Comparison of ENCODE assay signal across 25 cellular contexts in the genomic region with DNA sequence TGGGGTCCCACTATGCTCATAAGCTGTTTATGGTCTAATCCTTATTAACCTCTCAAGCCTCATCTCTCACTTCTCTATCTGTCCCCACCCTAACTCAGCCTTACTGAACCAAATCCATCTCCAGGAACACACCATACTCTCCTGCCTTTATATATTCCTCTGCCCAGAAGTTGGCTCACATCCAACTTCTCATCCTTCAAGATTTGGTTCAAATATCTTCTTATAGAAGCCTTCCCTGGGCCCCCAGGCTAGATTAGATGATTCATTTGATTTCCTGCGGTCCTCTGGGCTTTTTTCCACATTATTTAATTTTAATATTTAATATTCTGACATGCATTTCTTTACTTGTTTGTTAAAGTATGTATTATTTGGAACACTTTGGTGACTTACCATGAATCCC. TPM values are rescaled to one million over a fixed set of nuclear protein-coding genes. Genes with fewer than 3 reads are reported as not detected.
"Had no signal": no experiment of that assay in that cellular context is flagged by ENCODE, and none has a peak within 500 bp of the region (broad histone marks: within the 10 kb centered on the region; RNA-seq: fewer than 3 reads in every experiment).

No MANE protein-coding gene starts in this region.

- ATAC-seq: activated naive CD4-positive, alpha-beta T cell treated with anti-CD3 and anti-CD28 coated beads, Interleukin-2, amount 50 U/mL, for 72 hours; activated T-cell treated with anti-CD3 and anti-CD28 coated beads, Interleukin-2, amount 50 U/mL, for 4 hours had no signal

- H3K4me1 Mint-ChIP-seq: activated CD4-positive, alpha-beta T cell treated with anti-CD3 and anti-CD28 coated beads, Interleukin-2, amount 10 ng/mL, durations not matched to agents 7 days and 5 days had no signal

- H3K9me3 Mint-ChIP-seq: activated CD4-positive, alpha-beta memory T cell treated with anti-CD3 and anti-CD28 coated beads for 36 hours; activated CD4-positive, alpha-beta T cell treated with anti-CD3 and anti-CD28 coated beads, Interleukin-2, amount 10 ng/mL, durations not matched to agents 7 days and 5 days; activated naive CD4-positive, alpha-beta T cell treated with anti-CD3 and anti-CD28 coated beads, Interleukin-2, amount 50 U/mL, for 72 hours; activated T-cell treated with anti-CD3 and anti-CD28 coated beads, Interleukin-2, amount 50 U/mL, for 4 hours had no signal

- H3K36me3 ChIP-seq: brain microvascular endothelial cell, cardiac muscle cell had no signal

- H3K27me3 ChIP-seq: brain microvascular endothelial cell, cardiac muscle cell had no signal

- FAIRE-seq: astrocyte, RCC 7860 had no signal

- H3K27ac Mint-ChIP-seq: activated CD4-positive, alpha-beta memory T cell treated with anti-CD3 and anti-CD28 coated beads for 36 hours; activated CD4-positive, alpha-beta T cell treated with anti-CD3 and anti-CD28 coated beads, Interleukin-2, amount 10 ng/mL, durations not matched to agents 7 days and 5 days had no signal

- H3K36me3 Mint-ChIP-seq: activated CD4-positive, alpha-beta memory T cell treated with anti-CD3 and anti-CD28 coated beads for 36 hours; activated naive CD4-positive, alpha-beta T cell treated with anti-CD3 and anti-CD28 coated beads, Interleukin-2, amount 50 U/mL, for 72 hours had no signal

- H3K27ac ChIP-seq: brain microvascular endothelial cell, cardiac muscle cell, VCaP had no signal

- DNase-seq: activated CD4-positive, alpha-beta memory T cell treated with anti-CD3 and anti-CD28 coated beads for 36 hours; activated CD4-positive, alpha-beta T cell treated with anti-CD3 and anti-CD28 coated beads, Interleukin-2, amount 10 ng/mL, durations not matched to agents 7 days and 5 days; activated CD4-positive, CD25-positive, alpha-beta regulatory T cell; activated CD8-positive, alpha-beta memory T cell treated with anti-CD3 and anti-CD28 coated beads for 24 hours; activated naive CD4-positive, alpha-beta T cell treated with Interleukin-2 at 50 U/mL for 16 hours; activated T-cell treated with anti-CD3 and anti-CD28 coated beads, Interleukin-2, amount 50 U/mL, for 4 hours; amygdala; brain microvascular endothelial cell; KG1; MM.1S; NCI-H1105; NCI-H1436; NCI-H1694 treated with DMSO at 0.1 percent for 48 hours; NCI-H2081; NCI-H2171; NCI-H2227 treated with DMSO at 0.1 percent for 48 hours; NCI-H526 treated with DMSO at 0.1 percent for 48 hours; SHP77 treated with DMSO at 0.1 percent for 48 hours; T-helper 1 cell had no signal

- H3K4me3 Mint-ChIP-seq: activated CD4-positive, alpha-beta memory T cell treated with anti-CD3 and anti-CD28 coated beads for 36 hours; activated CD4-positive, alpha-beta T cell treated with anti-CD3 and anti-CD28 coated beads, Interleukin-2, amount 10 ng/mL, durations not matched to agents 7 days and 5 days; activated T-cell treated with anti-CD3 and anti-CD28 coated beads, Interleukin-2, amount 50 U/mL, for 4 hours had no signal

- H3K4me3 ChIP-seq: cardiac muscle cell had no signal

- H3K27me3 Mint-ChIP-seq: activated CD4-positive, alpha-beta memory T cell treated with anti-CD3 and anti-CD28 coated beads for 36 hours had no signal

RNA-seq across cellular contexts. Expression of gene MEI1, which starts 23.2 kb away (rescaled TPM):
- total RNA-seq: LHCN-M2 had no signal
